In genomic region chr4:15162465-15163283, GRCh38 we compare ENCODE assay signal across 8 cellular contexts.
DNase-seq lines count a peak whose midpoint lies in the region; ATAC-seq, FAIRE-seq and TF ChIP-seq lines count a peak whose summit lies in the region.

No MANE protein-coding gene starts in this region.

- no peaks in the 10 kb centered on the region for H3K36me3 Mint-ChIP-seq in Caco-2 (ENCODE audit: insufficient read depth, unreplicated experiment)
- H3K36me3 Mint-ChIP-seq in endothelial cell (ENCODE audit: low read depth, unreplicated experiment), result no peaks in the 10 kb centered on the region

- no peaks in the 10 kb centered on the region for H3K36me3 ChIP-seq in Caco-2 (ENCODE audit: control insufficient read depth, insufficient read depth, low read length)

- H3K9me3 Mint-ChIP-seq in Caco-2 (ENCODE audit: unreplicated experiment), result peaks cover 3% of the 10 kb centered on the region
- no peaks in the 10 kb centered on the region for H3K9me3 Mint-ChIP-seq in endothelial cell (ENCODE audit: unreplicated experiment)

- CTCF ChIA-PET in Caco-2 (lab: Charles Lee), result no interaction called here

- peak; percentile 50 for ATAC-seq in HG02588 (IDR thresholded peaks at IDR 0.05; ENCODE audit: unreplicated experiment)

- peak; percentile 10 for FAIRE-seq in frontal cortex (lab: Jason Lieb, UNC)

- POLR2A ChIA-PET in Caco-2 (lab: Charles Lee), result no interaction called here

- no peaks in the 10 kb centered on the region for H3K27me3 ChIP-seq in Caco-2 (replicated peaks; ENCODE audit: control insufficient read depth, insufficient read depth, low read length)

- no peak overlapping the region for H3K4me3 ChIP-seq in Caco-2 (ENCODE audit: low read depth, low read length)

- H3K9me3 ChIP-seq in Caco-2, result no peaks in the 10 kb centered on the region

- H3K27me3 Mint-ChIP-seq in Caco-2 (ENCODE audit: insufficient read depth, unreplicated experiment), result peaks cover 6% of the 10 kb centered on the region
- H3K27me3 Mint-ChIP-seq in endothelial cell (ENCODE audit: unreplicated experiment), result peaks cover 1% of the 10 kb centered on the region

- TF ChIP-seq CTCF in Caco-2 (IDR thresholded peaks at IDR 0.05; ENCODE audit: insufficient read depth in 1 of 2, low read depth in 1 of 2, low read length in 1 of 2, severe bottlenecking in 1 of 2, unreplicated experiment in 1 of 2), result peak; percentile 13 to 21
- no peak for TF ChIP-seq CTCF in endothelial cell (IDR thresholded peaks at IDR 0.05; ENCODE audit: unreplicated experiment)

- no TSS peak for BruUV-seq in Caco-2 (replicated peaks; lab: Mats Ljungman, UMichigan)

- no peaks in the 10 kb centered on the region for H3K4me1 ChIP-seq in Caco-2

- H3K4me1 Mint-ChIP-seq in Caco-2 (ENCODE audit: low read depth, unreplicated experiment), result peaks cover 7% of the 10 kb centered on the region
- peaks cover 9% of the 10 kb centered on the region for H3K4me1 Mint-ChIP-seq in endothelial cell (ENCODE audit: unreplicated experiment)

- H3K27ac Mint-ChIP-seq in Caco-2 (ENCODE audit: unreplicated experiment), result no peak overlapping the region
- H3K27ac Mint-ChIP-seq in endothelial cell (ENCODE audit: unreplicated experiment), result no peak overlapping the region

- no peak for DNase-seq in Caco-2
- DNase-seq in RPMI7951 (ENCODE audit: low read depth), result peak; percentile 28
- no peak for DNase-seq in frontal cortex (ENCODE audit: low spot score in 2 of 2)
- DNase-seq in endothelial cell (ENCODE audit: low spot score), result no peak
- DNase-seq in inferior parietal cortex (ENCODE audit: extremely low spot score), result no peak
- DNase-seq in cerebellar nuclear complex (lab: John Stamatoyannopoulos, UW), result no peak
- DNase-seq in NCI-H524 treated with DMSO at 0.1 percent for 48 hours (lab: John Stamatoyannopoulos, UW), result no peak

- intact Hi-C loops in Caco-2 (cut with micrococcal nuclease; ENCODE audit: unreplicated experiment), result loop anchor here (1.0 to 10.0 kb wide), 2 partner anchors 119 to 288 kb away; no protein-coding TSS in a partner anchor

- H3K4me3 Mint-ChIP-seq in Caco-2 (ENCODE audit: unreplicated experiment), result no peak overlapping the region
- no peak overlapping the region for H3K4me3 Mint-ChIP-seq in endothelial cell (ENCODE audit: unreplicated experiment)
